In the genomic region with DNA sequence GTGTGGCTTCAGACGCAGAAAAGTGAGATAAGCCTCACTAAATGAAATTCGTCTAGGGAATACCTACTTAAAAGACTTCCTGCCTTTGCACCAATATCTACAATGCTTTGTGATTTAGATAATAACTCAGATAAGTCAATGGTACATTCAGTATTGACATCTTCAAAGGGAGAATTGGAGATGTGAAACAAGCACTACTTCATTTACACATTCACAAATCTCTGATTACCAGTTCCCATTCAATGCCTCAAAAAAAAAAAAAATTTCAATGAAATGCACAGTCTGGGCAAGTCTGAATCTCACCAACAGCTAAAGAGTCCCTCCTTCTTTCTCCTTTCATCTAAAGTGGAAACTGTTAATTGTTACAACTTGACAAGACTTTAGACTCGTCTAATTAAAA, we compare ENCODE assay signal across 10 cellular contexts. TPM values are rescaled to one million over a fixed set of nuclear protein-coding genes. Genes with fewer than 3 reads are reported as not detected.
DNase-seq lines count a peak whose midpoint lies in the region; ATAC-seq and TF ChIP-seq lines count a peak whose summit lies in the region.
"Had no signal": no experiment of that assay in that cellular context is flagged by ENCODE, and none has a peak within 500 bp of the region (broad histone marks: within the 10 kb centered on the region; RNA-seq: fewer than 3 reads in every experiment).

No MANE protein-coding gene starts in this region.

- TF ChIP-seq POLR2A in breast epithelium (IDR thresholded peaks at IDR 0.05) = no peak
- TF ChIP-seq POLR2A in transverse colon (IDR thresholded peaks at IDR 0.05) = no peak

- no peak for TF ChIP-seq CTCF in MCF 10A (IDR thresholded peaks at IDR 0.05; ENCODE audit: unreplicated experiment)
- TF ChIP-seq CTCF in breast epithelium (IDR thresholded peaks at IDR 0.05) = no peak
- no peak for TF ChIP-seq CTCF in left lung (IDR thresholded peaks at IDR 0.05)
- TF ChIP-seq CTCF in transverse colon (IDR thresholded peaks at IDR 0.05) = no peak

- peaks cover 62% of the 10 kb centered on the region for H3K36me3 Mint-ChIP-seq in MCF 10A (ENCODE audit: insufficient read depth, unreplicated experiment)
- H3K36me3 Mint-ChIP-seq in activated T-helper 1 cell treated with anti-CD3 and anti-CD28 coated beads, Interleukin-12 subunit alpha, Interleukin-12 subunit beta, Interleukin-2, Interleukin-4 antibody, amounts not matched to agents 30 ng/mL and 10 ng/mL and 1 ng/mL, durations not matched to agents 14 hours and 24 hours and 36 hours (ENCODE audit: low read depth) = peaks cover 31% of the 10 kb centered on the region

- CTCF ChIA-PET in MCF 10A (lab: Yijun Ruan, JAX) = interaction anchor here (1.0 to 3.5 kb wide), 2 partner anchors 18 to 220 kb away, joined by 7 to 16 read pairs; a partner anchor contains a TSS

- no TSS peak for BruUV-seq in MCF 10A (replicated peaks; lab: Mats Ljungman, UMichigan)

- POLR2A ChIA-PET in MCF 10A (lab: Yijun Ruan, JAX) = interaction anchor here (0.6 to 10.7 kb wide), 9 partner anchors 12 to 1110 kb away, joined by 3 to 342 read pairs (median 10); a partner anchor contains a TSS

- no peaks in the 10 kb centered on the region for H3K36me3 ChIP-seq in breast epithelium
- peaks cover 0 to 6% of the 10 kb centered on the region in 2 donors for H3K36me3 ChIP-seq in left lung
- H3K36me3 ChIP-seq in transverse colon = no peaks in the 10 kb centered on the region

- H3K27me3 Mint-ChIP-seq in MCF 10A (ENCODE audit: insufficient read depth, unreplicated experiment) = no peaks in the 10 kb centered on the region
- H3K27me3 Mint-ChIP-seq in activated T-helper 1 cell treated with anti-CD3 and anti-CD28 coated beads, Interleukin-12 subunit alpha, Interleukin-12 subunit beta, Interleukin-2, Interleukin-4 antibody, amounts not matched to agents 30 ng/mL and 10 ng/mL and 1 ng/mL, durations not matched to agents 14 hours and 24 hours and 36 hours (ENCODE audit: insufficient read depth) = no peaks in the 10 kb centered on the region

- peaks cover 6% of the 10 kb centered on the region for H3K4me1 Mint-ChIP-seq in MCF 10A (ENCODE audit: insufficient read depth, unreplicated experiment)
- peaks cover 52% of the 10 kb centered on the region for H3K4me1 Mint-ChIP-seq in activated T-helper 1 cell treated with anti-CD3 and anti-CD28 coated beads, Interleukin-12 subunit alpha, Interleukin-12 subunit beta, Interleukin-2, Interleukin-4 antibody, amounts not matched to agents 30 ng/mL and 10 ng/mL and 1 ng/mL, durations not matched to agents 14 hours and 24 hours and 36 hours (ENCODE audit: low read depth)

- H3K27ac Mint-ChIP-seq in MCF 10A (ENCODE audit: low read depth, unreplicated experiment) = peak overlapping the region; percentile 9
- H3K27ac Mint-ChIP-seq in activated T-helper 1 cell treated with anti-CD3 and anti-CD28 coated beads, Interleukin-12 subunit alpha, Interleukin-12 subunit beta, Interleukin-2, Interleukin-4 antibody, amounts not matched to agents 30 ng/mL and 10 ng/mL and 1 ng/mL, durations not matched to agents 14 hours and 24 hours and 36 hours = peak overlapping the region; percentile 26

- H3K27ac ChIP-seq in breast epithelium (peak overlapping the region in 1 of 2 donors; percentile 98), left lung (peak overlapping the region; percentile 91 to 99), transverse colon (peak overlapping the region; percentile 98 to 99 (median 98))

- H3K9me3 ChIP-seq in breast epithelium = no peaks in the 10 kb centered on the region
- no peaks in the 10 kb centered on the region for H3K9me3 ChIP-seq in left lung
- H3K9me3 ChIP-seq in transverse colon = no peaks in the 10 kb centered on the region

- in situ Hi-C loops in transverse colon (cut with MboI; ENCODE audit: low pct_ligation_motif_present in 1 of 4, low pct_unique_long_range_greater_than_20kb in 1 of 4, low sequenced_read_pairs in 3 of 4) = no loop called here

- no peak overlapping the region for H3K4me3 ChIP-seq in breast epithelium
- H3K4me3 ChIP-seq in left lung = no peak overlapping the region
- H3K4me3 ChIP-seq in transverse colon = no peak overlapping the region

- intact Hi-C loops in MCF 10A (cut with micrococcal nuclease) = loop anchor here (5.0 to 10.0 kb wide), 2 partner anchors 93 to 135 kb away; a partner anchor contains a TSS
- intact Hi-C loops in breast epithelium (cut with DNase I; ENCODE audit: low total_unique reads) = loop anchor here (10.0 kb wide), 1 partner anchor 133 kb away; no protein-coding TSS in a partner anchor
- intact Hi-C loops in activated T-helper 1 cell treated with anti-CD3 and anti-CD28 coated beads, Interleukin-12 subunit alpha, Interleukin-12 subunit beta, Interleukin-2, Interleukin-4 antibody, amounts not matched to agents 30 ng/mL and 10 ng/mL and 1 ng/mL, durations not matched to agents 14 hours and 24 hours and 36 hours (cut with micrococcal nuclease) = loop anchor here (2.0 kb wide), 1 partner anchor 185 kb away; no protein-coding TSS in a partner anchor
- intact Hi-C loops in left lung (cut with DNase I) = no loop called here
- intact Hi-C loops in transverse colon (cut with DNase I; ENCODE audit: low total_unique reads) = no loop called here

- DNase-seq in MCF 10A (ENCODE audit: unreplicated experiment) (no peak), breast epithelium (ENCODE audit: low spot score in 2 of 2) (no peak), left lung (no peak), transverse colon (no peak), ecto neural progenitor cell (ENCODE audit: low spot score) (no peak)
- DNase-seq in activated T-helper 1 cell treated with anti-CD3 and anti-CD28 coated beads, Interleukin-12 subunit alpha, Interleukin-12 subunit beta, Interleukin-2, Interleukin-4 antibody, amounts not matched to agents 30 ng/mL and 10 ng/mL and 1 ng/mL, durations not matched to agents 14 hours and 24 hours and 36 hours (ENCODE audit: low spot score) = no peak
- DNase-seq: Calu3, MM.1S had no signal

- no peak for TF ChIP-seq EP300 in transverse colon (IDR thresholded peaks at IDR 0.05; ENCODE audit: low read depth)

- no peaks in the 10 kb centered on the region for H3K9me3 Mint-ChIP-seq in MCF 10A (ENCODE audit: unreplicated experiment)
- H3K9me3 Mint-ChIP-seq in activated T-helper 1 cell treated with anti-CD3 and anti-CD28 coated beads, Interleukin-12 subunit alpha, Interleukin-12 subunit beta, Interleukin-2, Interleukin-4 antibody, amounts not matched to agents 30 ng/mL and 10 ng/mL and 1 ng/mL, durations not matched to agents 14 hours and 24 hours and 36 hours = no peaks in the 10 kb centered on the region

- H3K4me3 Mint-ChIP-seq in MCF 10A (ENCODE audit: unreplicated experiment) = no peak overlapping the region
- H3K4me3 Mint-ChIP-seq in activated T-helper 1 cell treated with anti-CD3 and anti-CD28 coated beads, Interleukin-12 subunit alpha, Interleukin-12 subunit beta, Interleukin-2, Interleukin-4 antibody, amounts not matched to agents 30 ng/mL and 10 ng/mL and 1 ng/mL, durations not matched to agents 14 hours and 24 hours and 36 hours = peak overlapping the region; percentile 97

- H3K27me3 ChIP-seq in breast epithelium = no peaks in the 10 kb centered on the region
- no peaks in the 10 kb centered on the region for H3K27me3 ChIP-seq in left lung
- H3K27me3 ChIP-seq in transverse colon = no peaks in the 10 kb centered on the region

- H3K4me1 ChIP-seq in breast epithelium (peaks cover 0 to 9% of the 10 kb centered on the region in 2 donors), left lung (peaks cover 36 to 60% of the 10 kb centered on the region in 2 donors), transverse colon (peaks cover 27 to 54% (median 39%) of the 10 kb centered on the region in 4 donors)

- ATAC-seq in left lung = no peak
- ATAC-seq in HG02759 (IDR thresholded peaks at IDR 0.05; ENCODE audit: unreplicated experiment) = no peak
- no peak for ATAC-seq in GM21360 (IDR thresholded peaks at IDR 0.05; ENCODE audit: unreplicated experiment)

- 30 to 37% methylated on average over 3 of the region's 3 CpGs for WGBS in transverse colon (ENCODE audit: low coverage in 1 of 2), 2 donors

RNA-seq across cellular contexts. Expression of a gene that starts 3.7 kb away (rescaled TPM):
- total RNA-seq in MCF 10A (2022) (37.6 and 38.2 TPM in 2 replicates), breast epithelium (10 to 100 TPM; 32.2 to 42.9 (median 40.3) TPM), left lung (10 to 100 TPM; 32.1 to 45.8 TPM), transverse colon (100 to 1,000 TPM in 1 of 4 donors, 10 to 100 TPM in 3; 43.5 to 134 (median 60.5) TPM)
- 58.4 and 64.9 TPM in 2 replicates for total RNA-seq in activated T-helper 1 cell treated with anti-CD3 and anti-CD28 coated beads, Interleukin-12 subunit alpha, Interleukin-12 subunit beta, Interleukin-2, Interleukin-4 antibody, amounts not matched to agents 30 ng/mL and 10 ng/mL and 1 ng/mL, durations not matched to agents 14 hours and 24 hours and 36 hours

RNA-seq across cellular contexts. Expression of a gene that starts 44.8 kb away (rescaled TPM):
- total RNA-seq in MCF 10A (2022) (9.1 and 9.5 TPM in 2 replicates), breast epithelium (10 to 100 TPM in 2 of 3 donors, 1 to 10 TPM in 1; 3.2 to 20.6 (median 14.2) TPM), left lung (10 to 100 TPM in 1 of 2 donors, 1 to 10 TPM in 1; 8.8 to 16.9 TPM), transverse colon (1 to 10 TPM; 2.2 to 6.5 (median 6.0) TPM)
- 34.6 and 34.9 TPM in 2 replicates for total RNA-seq in activated T-helper 1 cell treated with anti-CD3 and anti-CD28 coated beads, Interleukin-12 subunit alpha, Interleukin-12 subunit beta, Interleukin-2, Interleukin-4 antibody, amounts not matched to agents 30 ng/mL and 10 ng/mL and 1 ng/mL, durations not matched to agents 14 hours and 24 hours and 36 hours

RNA-seq across cellular contexts. Expression of a gene that starts 50.1 kb away (rescaled TPM):
- 98.5 and 126 TPM in 2 replicates for total RNA-seq in MCF 10A (2022)
- 10 to 100 TPM; 49.8 to 78.3 (median 56.9) TPM for total RNA-seq in breast epithelium
- 92.2 and 98.8 TPM in 2 replicates for total RNA-seq in activated T-helper 1 cell treated with anti-CD3 and anti-CD28 coated beads, Interleukin-12 subunit alpha, Interleukin-12 subunit beta, Interleukin-2, Interleukin-4 antibody, amounts not matched to agents 30 ng/mL and 10 ng/mL and 1 ng/mL, durations not matched to agents 14 hours and 24 hours and 36 hours
- total RNA-seq in left lung = 100 to 1,000 TPM in 1 of 2 donors, 10 to 100 TPM in 1; 95.7 to 171 TPM
- 10 to 100 TPM; 35.8 to 95.8 (median 46.5) TPM for total RNA-seq in transverse colon

RNA-seq across cellular contexts. Expression of a gene that starts 58.2 kb away (rescaled TPM):
- total RNA-seq in MCF 10A (2022) (not detected in 2 replicates), breast epithelium (not detected), left lung (under 1 TPM in 1 of 2 donors, not detected in 1; 0.09 TPM), transverse colon (under 1 TPM in 1 of 4 donors, not detected in 3; 0.14 TPM)
- total RNA-seq in activated T-helper 1 cell treated with anti-CD3 and anti-CD28 coated beads, Interleukin-12 subunit alpha, Interleukin-12 subunit beta, Interleukin-2, Interleukin-4 antibody, amounts not matched to agents 30 ng/mL and 10 ng/mL and 1 ng/mL, durations not matched to agents 14 hours and 24 hours and 36 hours = not detected in 2 replicates
- total RNA-seq: Calu3 had no signal

Comparison
In these comparisons a context has a peak if more than half of its experiments do, and no peak if none do; other contexts are left out.
1. intact Hi-C loops: an anchor here in MCF 10A (5.0 to 10.0 kb wide), breast epithelium (10.0 kb wide) and activated T-helper 1 cell treated with anti-CD3 and anti-CD28 coated beads, Interleukin-12 subunit alpha, Interleukin-12 subunit beta, Interleukin-2, Interleukin-4 antibody, amounts not matched to agents 30 ng/mL and 10 ng/mL and 1 ng/mL, durations not matched to agents 14 hours and 24 hours and 36 hours (2.0 kb wide); none called in left lung and transverse colon.